ENCODE assay signal across 31 cellular contexts in the genomic region with DNA sequence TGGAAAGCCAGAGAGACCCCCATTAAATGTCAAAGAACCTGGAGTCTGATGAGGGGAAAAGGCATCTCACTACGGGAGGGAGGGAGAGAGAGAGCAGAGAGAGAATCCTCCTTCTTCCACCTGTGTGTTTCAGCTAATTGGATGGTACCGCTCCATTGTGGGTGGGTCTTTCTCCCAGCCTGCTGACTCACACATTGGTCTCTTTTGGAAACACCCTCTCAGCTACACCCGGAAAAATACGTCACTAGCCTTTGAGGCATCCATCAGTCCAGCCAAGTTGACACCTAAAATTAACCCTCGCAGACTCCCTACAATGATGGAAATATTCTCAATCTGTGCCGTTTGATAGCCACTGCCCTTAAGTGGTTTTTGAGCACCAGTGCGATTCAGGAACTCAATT.
"Had no signal": no experiment of that assay in that cellular context is flagged by ENCODE, and none has a peak within 500 bp of the region (broad histone marks: within the 10 kb centered on the region; RNA-seq: fewer than 3 reads in every experiment).

No MANE protein-coding gene starts in this region.

- H3K27ac Mint-ChIP-seq: activated CD4-positive, alpha-beta T cell treated with anti-CD3 and anti-CD28 coated beads, Interleukin-2, amount 10 ng/mL, durations not matched to agents 24 days and 14 days; activated CD8-positive, alpha-beta T cell treated with anti-CD3 and anti-CD28 coated beads for 36 hours; activated naive CD8-positive, alpha-beta T cell treated with anti-CD3 and anti-CD28 coated beads for 36 hours; activated T-cell treated with anti-CD3 and anti-CD28 coated beads, Interleukin-2, amount 50 U/mL, for 72 hours; activated T-helper 17 cell treated with anti-CD3 and anti-CD28 coated beads, Interleukin-2, amount 50 U/mL, for 72 hours had no signal

- H3K9me3 Mint-ChIP-seq: activated CD4-positive, alpha-beta T cell treated with anti-CD3 and anti-CD28 coated beads, Interleukin-2, amount 10 ng/mL, durations not matched to agents 24 days and 14 days; activated CD8-positive, alpha-beta T cell treated with anti-CD3 and anti-CD28 coated beads for 36 hours; activated naive CD8-positive, alpha-beta T cell treated with anti-CD3 and anti-CD28 coated beads for 36 hours; activated T-cell treated with anti-CD3 and anti-CD28 coated beads, Interleukin-2, amount 50 U/mL, for 72 hours; central memory CD8-positive, alpha-beta T cell had no signal

- H3K27me3 ChIP-seq: brain microvascular endothelial cell, cardiac muscle cell, Peyer's patch had no signal

- H3K9me3 ChIP-seq: Peyer's patch had no signal

- ATAC-seq: activated CD8-positive, alpha-beta T cell treated with anti-CD3 and anti-CD28 coated beads for 36 hours; activated T-cell treated with anti-CD3 and anti-CD28 coated beads, Interleukin-2, amount 50 U/mL, for 72 hours; activated T-helper 17 cell treated with anti-CD3 and anti-CD28 coated beads, Interleukin-2, amount 50 U/mL, for 72 hours had no signal

- H3K27me3 Mint-ChIP-seq: activated CD4-positive, alpha-beta T cell treated with anti-CD3 and anti-CD28 coated beads, Interleukin-2, amount 10 ng/mL, durations not matched to agents 24 days and 14 days; activated CD8-positive, alpha-beta T cell treated with anti-CD3 and anti-CD28 coated beads for 36 hours; activated naive CD8-positive, alpha-beta T cell treated with anti-CD3 and anti-CD28 coated beads for 36 hours had no signal

- H3K4me1 ChIP-seq: Peyer's patch had no signal

- H3K4me3 Mint-ChIP-seq: activated CD4-positive, alpha-beta T cell treated with anti-CD3 and anti-CD28 coated beads, Interleukin-2, amount 10 ng/mL, durations not matched to agents 24 days and 14 days; activated CD8-positive, alpha-beta T cell treated with anti-CD3 and anti-CD28 coated beads for 36 hours; activated naive CD8-positive, alpha-beta T cell treated with anti-CD3 and anti-CD28 coated beads for 36 hours; activated T-cell treated with anti-CD3 and anti-CD28 coated beads, Interleukin-2, amount 50 U/mL, for 72 hours; activated T-helper 17 cell treated with anti-CD3 and anti-CD28 coated beads, Interleukin-2, amount 50 U/mL, for 72 hours; central memory CD8-positive, alpha-beta T cell had no signal

- H3K36me3 Mint-ChIP-seq: activated naive CD8-positive, alpha-beta T cell treated with anti-CD3 and anti-CD28 coated beads for 36 hours had no signal

- H3K4me1 Mint-ChIP-seq: activated CD4-positive, alpha-beta T cell treated with anti-CD3 and anti-CD28 coated beads, Interleukin-2, amount 10 ng/mL, durations not matched to agents 24 days and 14 days; activated naive CD8-positive, alpha-beta T cell treated with anti-CD3 and anti-CD28 coated beads for 36 hours; activated T-helper 17 cell treated with anti-CD3 and anti-CD28 coated beads, Interleukin-2, amount 50 U/mL, for 72 hours; central memory CD8-positive, alpha-beta T cell had no signal

- H3K36me3 ChIP-seq: brain microvascular endothelial cell, Peyer's patch had no signal

- H3K4me3 ChIP-seq: cardiac muscle cell, Peyer's patch had no signal

- H3K27ac ChIP-seq: brain microvascular endothelial cell, cardiac muscle cell, Peyer's patch, RWPE1, WERI-Rb-1 had no signal

- DNase-seq: activated CD4-positive, alpha-beta T cell treated with anti-CD3 and anti-CD28 coated beads, Interleukin-2, amount 10 ng/mL, durations not matched to agents 24 days and 14 days; activated CD4-positive, alpha-beta T cell treated with anti-CD3 and anti-CD28 coated beads, Interleukin-2, amount 50 U/mL, for 4 hours; activated CD4-positive, CD25-positive, alpha-beta regulatory T cell; activated CD8-positive, alpha-beta T cell treated with anti-CD3 and anti-CD28 coated beads for 36 hours; activated effector memory CD4-positive, alpha-beta T cell treated with anti-CD3 and anti-CD28 coated beads, Interleukin-2, amount 50 U/mL, for 16 hours; activated naive CD4-positive, alpha-beta T cell; activated naive CD4-positive, alpha-beta T cell treated with anti-CD3 and anti-CD28 coated beads, Interleukin-2, amount 50 U/mL, for 16 hours; activated naive CD8-positive, alpha-beta T cell treated with anti-CD3 and anti-CD28 coated beads for 36 hours; activated T-cell treated with anti-CD3 and anti-CD28 coated beads, Interleukin-2, amount 50 U/mL, for 1 hour; activated T-cell treated with anti-CD3 and anti-CD28 coated beads, Interleukin-2, amount 50 U/mL, for 72 hours; aorta; MM.1S; NCI-H1092; NCI-H1436 treated with DMSO at 0.1 percent for 48 hours; NCI-H1694 treated with DMSO at 0.1 percent for 48 hours; NCI-H2029; NCI-H345; NCI-H524 treated with DMSO at 0.1 percent for 48 hours; NK-92 treated with Interleukin-12 subunit alpha and Interleukin-12 subunit beta, amount 100 ng/mL, for 24 hours; Peyer's patch; Right ventricle myocardium superior; SW 1271; T-helper 1 cell; T-helper 2 cell; T-helper 9 cell; WERI-Rb-1 had no signal
